ENCODE assay signal across 8 cellular contexts in genomic region chr1:154969741-154970452, GRCh38. TPM values are rescaled to one million over a fixed set of nuclear protein-coding genes. Genes with fewer than 3 reads are reported as not detected.
DNase-seq lines count a peak whose midpoint lies in the region; ATAC-seq and TF ChIP-seq lines count a peak whose summit lies in the region.

No MANE protein-coding gene starts in this region.

- H3K27ac Mint-ChIP-seq in Caco-2 (ENCODE audit: unreplicated experiment) = peak overlapping the region; percentile 17
- H3K27ac Mint-ChIP-seq in T-helper 17 cell = peak overlapping the region; percentile 87

- peaks cover 34% of the 10 kb centered on the region for H3K4me1 Mint-ChIP-seq in Caco-2 (ENCODE audit: low read depth, unreplicated experiment)
- peaks cover 27% of the 10 kb centered on the region for H3K4me1 Mint-ChIP-seq in T-helper 17 cell

- H3K4me3 ChIP-seq in Caco-2 (ENCODE audit: low read depth, low read length) = no peak overlapping the region
- peak overlapping the region; percentile 79 for H3K4me3 ChIP-seq in fibroblast of villous mesenchyme (ENCODE audit: low read depth, low read length)
- H3K4me3 ChIP-seq in psoas muscle = peak overlapping the region; percentile 84

- CTCF ChIA-PET in Caco-2 (lab: Charles Lee) = interaction anchor here (1.1 to 1.7 kb wide), 5 partner anchors 14 to 81 kb away, joined by 3 to 10 read pairs (median 5); partner anchors contain the start of genes ADAM15, PBXIP1 and PMVK

- peak overlapping the region; percentile 99 for H3K27ac ChIP-seq in psoas muscle

- no peaks in the 10 kb centered on the region for H3K9me3 Mint-ChIP-seq in Caco-2 (ENCODE audit: unreplicated experiment)

- ATAC-seq in T-helper 17 cell (no peak), psoas muscle (no peak)

- POLR2A ChIA-PET in Caco-2 (lab: Charles Lee) = interaction anchor here (1.1 to 1.3 kb wide), 3 partner anchors 9 to 14 kb away, joined by 3 to 11 read pairs (median 6); partner anchors contain the start of genes FLAD1, PBXIP1 and PYGO2

- H3K4me3 Mint-ChIP-seq in Caco-2 (ENCODE audit: unreplicated experiment) (peak overlapping the region; percentile 59), T-helper 17 cell (no peak overlapping the region)

- H3K9me3 ChIP-seq in Caco-2 = no peaks in the 10 kb centered on the region
- H3K9me3 ChIP-seq in T-helper 17 cell (ENCODE audit: control insufficient read depth, low read length, poor library complexity, severe bottlenecking) = no peaks in the 10 kb centered on the region
- H3K9me3 ChIP-seq in psoas muscle = no peaks in the 10 kb centered on the region

- H3K27me3 ChIP-seq in Caco-2 (replicated peaks; ENCODE audit: control insufficient read depth, insufficient read depth, low read length) (no peaks in the 10 kb centered on the region), psoas muscle (ENCODE audit: insufficient read depth in 3 of 3, low read length in 2 of 3) (no peaks in the 10 kb centered on the region)

- peaks cover 5% of the 10 kb centered on the region for H3K36me3 ChIP-seq in Caco-2 (ENCODE audit: control insufficient read depth, insufficient read depth, low read length)
- peaks cover 0 to 44% of the 10 kb centered on the region in 2 donors for H3K36me3 ChIP-seq in psoas muscle (ENCODE audit: insufficient read depth in 1 of 2, low read depth in 1 of 2)

- H3K27me3 Mint-ChIP-seq in Caco-2 (ENCODE audit: insufficient read depth, unreplicated experiment) (no peaks in the 10 kb centered on the region), T-helper 17 cell (no peaks in the 10 kb centered on the region)

- peaks cover 27% of the 10 kb centered on the region for H3K4me1 ChIP-seq in Caco-2
- peaks cover 50% of the 10 kb centered on the region for H3K4me1 ChIP-seq in psoas muscle

- no TSS peak for BruUV-seq in Caco-2 (replicated peaks; lab: Mats Ljungman, UMichigan)

- intact Hi-C loops in Caco-2 (cut with micrococcal nuclease; ENCODE audit: unreplicated experiment) (loop anchor here (5.0 kb wide), 1 partner anchor 92 kb away; the partner anchor contains the start of gene EFNA4), psoas muscle (cut with DNase I) (loop anchor here (5.0 kb wide), 2 partner anchors 42 to 112 kb away; no protein-coding TSS in a partner anchor)

- H3K36me3 Mint-ChIP-seq in Caco-2 (ENCODE audit: insufficient read depth, unreplicated experiment) (peaks cover 23% of the 10 kb centered on the region), T-helper 17 cell (ENCODE audit: low read depth) (peaks cover 9% of the 10 kb centered on the region)

- TF ChIP-seq CTCF in Caco-2 (IDR thresholded peaks at IDR 0.05; ENCODE audit: insufficient read depth in 1 of 2, low read depth in 1 of 2, low read length in 1 of 2, severe bottlenecking in 1 of 2, unreplicated experiment in 1 of 2) (no peak), fibroblast of villous mesenchyme (IDR thresholded peaks at IDR 0.05; ENCODE audit: insufficient read depth, low read depth, low read length) (no peak), psoas muscle (IDR thresholded peaks at IDR 0.05) (no peak)

- 27 to 34% (median 32%) methylated on average over 16 to 22 of the region's 22 CpGs for WGBS in psoas muscle, 3 donors

- no peak for DNase-seq in Caco-2
- no peak for DNase-seq in T-helper 17 cell
- DNase-seq in fibroblast of villous mesenchyme (ENCODE audit: low read depth) = no peak
- DNase-seq in psoas muscle = peak in 1 of 2 donors; percentile 46
- no peak for DNase-seq in stimulated activated CD4-positive, alpha-beta T cell treated with anti-CD3 and anti-CD28 coated beads, Interleukin-12 subunit alpha, Interleukin-12 subunit beta, amount 100 ng/mL, for 4 hours
- no peak for DNase-seq in 8988T
- no peak for DNase-seq in T-helper 9 cell
- no peak for DNase-seq in NCI-H2029 treated with DMSO at 0.1 percent for 48 hours (lab: John Stamatoyannopoulos, UW)

RNA-seq across cellular contexts. Expression of gene SHC1, which starts 0.7 kb away (rescaled TPM):
- total RNA-seq in Caco-2 (2022) (58.0 and 59.6 TPM in 2 replicates), T-helper 17 cell (100 to 1,000 TPM in 1 of 2 donors, 10 to 100 TPM in 1; 99.5 to 105 TPM), fibroblast of villous mesenchyme (255 and 330 TPM in 2 replicates), psoas muscle (10 to 100 TPM; 52.3 to 87.2 (median 82.8) TPM)
- 10 to 100 TPM; 33.2 to 67.3 (median 43.8) TPM for polyA plus RNA-seq in psoas muscle

RNA-seq across cellular contexts. Expression of gene CKS1B, which starts 4.6 kb away (rescaled TPM):
- total RNA-seq in Caco-2 (2022) (243 and 259 TPM in 2 replicates), T-helper 17 cell (1 to 10 TPM; 9.3 to 9.4 TPM), fibroblast of villous mesenchyme (57.7 and 68.2 TPM in 2 replicates), psoas muscle (10 to 100 TPM in 1 of 4 donors, 1 to 10 TPM in 3; 5.5 to 13.8 (median 6.9) TPM)
- 10 to 100 TPM; 12.1 to 48.1 (median 30.1) TPM for polyA plus RNA-seq in psoas muscle

RNA-seq across cellular contexts. Expression of gene PYGO2, which starts 8.3 kb away (rescaled TPM):
- total RNA-seq in Caco-2 (2022) (34.1 and 34.9 TPM in 2 replicates), T-helper 17 cell (10 to 100 TPM; 34.7 to 45.1 TPM), fibroblast of villous mesenchyme (26.7 and 28.9 TPM in 2 replicates), psoas muscle (10 to 100 TPM; 14.5 to 23.0 (median 17.4) TPM)
- 10 to 100 TPM; 13.1 to 24.0 (median 14.5) TPM for polyA plus RNA-seq in psoas muscle

RNA-seq across cellular contexts. Expression of gene FLAD1, which starts 13.2 kb away (rescaled TPM):
- total RNA-seq in Caco-2 (2022) (51.3 and 61.5 TPM in 2 replicates), T-helper 17 cell (10 to 100 TPM; 33.2 to 34.7 TPM), fibroblast of villous mesenchyme (22.9 and 24.2 TPM in 2 replicates), psoas muscle (10 to 100 TPM; 24.5 to 39.4 (median 30.4) TPM)
- polyA plus RNA-seq in psoas muscle = 10 to 100 TPM; 32.4 to 52.7 (median 51.6) TPM

RNA-seq across cellular contexts. Expression of gene PBXIP1, which starts 14.0 kb away (rescaled TPM):
- 24.0 and 24.6 TPM in 2 replicates for total RNA-seq in Caco-2 (2022)
- 100 to 1,000 TPM; 634 to 767 TPM for total RNA-seq in T-helper 17 cell
- total RNA-seq in fibroblast of villous mesenchyme = 52.2 and 54.1 TPM in 2 replicates
- total RNA-seq in psoas muscle = 100 to 1,000 TPM in 2 of 4 donors, 10 to 100 TPM in 2; 76.5 to 149 (median 104) TPM
- polyA plus RNA-seq in psoas muscle = 10 to 100 TPM; 13.6 to 79.6 (median 54.8) TPM
